ENCODE assay signal across 8 cellular contexts in the genomic region with DNA sequence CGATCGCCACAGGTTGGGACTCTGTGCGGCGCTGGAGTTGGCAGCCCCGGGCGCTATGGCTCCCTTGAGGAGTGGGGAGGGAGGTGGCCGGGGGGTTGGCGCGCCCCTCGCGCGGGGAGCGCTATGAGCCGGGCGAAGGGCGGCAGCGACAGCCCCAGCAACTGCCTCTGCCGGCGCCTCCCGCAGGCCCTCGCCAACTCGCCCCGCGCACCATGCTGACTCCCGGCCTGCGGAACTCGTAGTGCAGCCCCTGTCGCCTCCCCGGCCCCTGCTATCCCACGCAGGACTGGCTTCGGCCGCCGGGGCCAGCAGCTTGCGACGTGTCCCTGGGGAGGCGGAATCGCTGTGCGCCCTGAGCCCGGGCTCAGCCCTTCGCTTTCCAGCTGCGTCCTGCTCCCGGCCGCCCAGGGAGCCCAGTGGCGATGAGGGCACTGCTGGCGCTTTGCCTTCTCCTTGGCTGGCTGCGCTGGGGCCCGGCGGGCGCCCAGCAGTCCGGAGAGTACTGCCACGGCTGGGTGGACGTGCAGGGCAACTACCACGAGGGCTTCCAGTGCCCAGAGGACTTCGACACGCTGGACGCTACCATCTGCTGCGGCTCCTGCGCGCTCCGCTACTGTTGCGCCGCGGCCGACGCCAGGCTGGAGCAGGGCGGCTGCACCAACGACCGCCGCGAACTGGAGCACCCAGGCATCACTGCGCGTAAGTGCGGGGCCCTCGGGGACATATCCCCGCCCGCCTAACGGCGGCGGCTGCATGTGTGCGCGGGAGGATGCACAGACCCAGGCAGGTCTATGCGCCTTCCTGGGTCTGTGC. TPM values are rescaled to one million over a fixed set of nuclear protein-coding genes. Genes with fewer than 3 reads are reported as not detected.
DNase-seq lines count a peak whose midpoint lies in the region; ATAC-seq, FAIRE-seq and TF ChIP-seq lines count a peak whose summit lies in the region.

No MANE protein-coding gene starts in this region.

- DNase-seq in A673 (ENCODE audit: low spot score) (peak; percentile 32), activated B cell treated with CpG ODN at 0.5 μM for 24 hours (no peak), globus pallidus (ENCODE audit: low spot score) (peak; percentile 5), pancreas (peak in 5 of 6 donors; percentile 20 to 75 (median 47)), NCI-H2029 (lab: John Stamatoyannopoulos, UW) (no peak), NCI-H2227 (lab: John Stamatoyannopoulos, UW; ENCODE audit: unreplicated experiment) (no peak)

- no peaks in the 10 kb centered on the region for H3K36me3 Mint-ChIP-seq in activated B cell treated with CpG ODN at 0.5 μM for 24 hours (ENCODE audit: low read depth)

- no peak for TF ChIP-seq CTCF in A673 (conservative IDR thresholded peaks at IDR 0.05; ENCODE audit: low read depth, low read length)
- no peak for TF ChIP-seq CTCF in activated B cell treated with CpG ODN at 0.5 μM for 24 hours (IDR thresholded peaks at IDR 0.05)
- no peak for TF ChIP-seq CTCF in pancreas (IDR thresholded peaks at IDR 0.05)

- peak overlapping the region; percentile 44 for H3K4me3 ChIP-seq in A673 (ENCODE audit: low read depth, low read length, poor library complexity, severe bottlenecking)
- peak overlapping the region; percentile 23 to 59 (median 28) for H3K4me3 ChIP-seq in pancreas

- H3K9me3 Mint-ChIP-seq in activated B cell treated with CpG ODN at 0.5 μM for 24 hours: no peaks in the 10 kb centered on the region

- no TSS peak for BruUV-seq in A673 (replicated peaks; lab: Mats Ljungman, UMichigan)

- ATAC-seq in GM18519 (IDR thresholded peaks at IDR 0.05; ENCODE audit: low FRiP score, unreplicated experiment) (peak; percentile 27), HG03135 (IDR thresholded peaks at IDR 0.05; ENCODE audit: unreplicated experiment) (peak; percentile 30), activated B cell treated with CpG ODN at 0.5 μM for 24 hours (ENCODE audit: low read depth) (peak; percentile 49), pancreas (peak; percentile 60 to 71 (median 62))

- H3K4me3 Mint-ChIP-seq in activated B cell treated with CpG ODN at 0.5 μM for 24 hours: peak overlapping the region; percentile 89

- intact Hi-C loops in A673 (cut with micrococcal nuclease; ENCODE audit: unreplicated experiment) (no loop called here), activated B cell treated with CpG ODN at 0.5 μM for 24 hours (cut with micrococcal nuclease) (loop anchor here (5.0 kb wide), 3 partner anchors 116 to 516 kb away; partner anchors contain the start of gene BEND4), pancreas (cut with DNase I) (no loop called here)

- FAIRE-seq in pancreas (lab: Jason Lieb, UNC): no peak

- no peak overlapping the region for H3K27ac ChIP-seq in A673 (ENCODE audit: low read depth, low read length, poor library complexity, severe bottlenecking)
- H3K27ac ChIP-seq in pancreas: no peak overlapping the region

- H3K27ac Mint-ChIP-seq in activated B cell treated with CpG ODN at 0.5 μM for 24 hours: no peak overlapping the region

- no peaks in the 10 kb centered on the region for H3K36me3 ChIP-seq in A673 (ENCODE audit: insufficient read depth, low read length, poor library complexity, severe bottlenecking)
- no peaks in the 10 kb centered on the region for H3K36me3 ChIP-seq in pancreas

- H3K27me3 ChIP-seq in A673 (replicated peaks; ENCODE audit: insufficient read depth, low read depth, low read length, poor library complexity) (peaks cover 75% of the 10 kb centered on the region), pancreas (peaks cover 3 to 43% (median 10%) of the 10 kb centered on the region in 4 donors)

- CTCF ChIA-PET in A673 (lab: Charles Lee) (no interaction called here), activated B cell treated with CpG ODN at 0.5 μM for 24 hours (lab: Charles Lee) (no interaction called here)

- H3K9me3 ChIP-seq in A673 (ENCODE audit: low read depth, low read length, poor library complexity, severe bottlenecking) (no peaks in the 10 kb centered on the region), pancreas (no peaks in the 10 kb centered on the region)

- H3K4me1 Mint-ChIP-seq in activated B cell treated with CpG ODN at 0.5 μM for 24 hours: peaks cover 39% of the 10 kb centered on the region

- 1% methylated on average over 60 to 82 of the region's 82 CpGs for WGBS in pancreas, 2 donors

- POLR2A ChIA-PET in A673 (lab: Charles Lee; ENCODE audit: low non-redundant PET): no interaction called here
- POLR2A ChIA-PET in activated B cell treated with CpG ODN at 0.5 μM for 24 hours (lab: Charles Lee): no interaction called here

- H3K4me1 ChIP-seq in A673 (ENCODE audit: insufficient read depth, low read length, poor library complexity, severe bottlenecking): no peaks in the 10 kb centered on the region
- no peaks in the 10 kb centered on the region for H3K4me1 ChIP-seq in pancreas

- H3K27me3 Mint-ChIP-seq in activated B cell treated with CpG ODN at 0.5 μM for 24 hours: peaks cover 50% of the 10 kb centered on the region

RNA-seq across cellular contexts. Expression of gene SHISA3, which starts 0.6 kb away (rescaled TPM):
- 0.26 and 0.39 TPM in 2 replicates for total RNA-seq in A673 (2021)
- total RNA-seq in activated B cell treated with CpG ODN at 0.5 μM for 24 hours: not detected in 2 replicates
- total RNA-seq in pancreas: under 1 TPM in 3 of 6 donors, not detected in 3; 0.09 to 0.43 (median 0.16) TPM
- polyA plus RNA-seq in pancreas: under 1 TPM; 0.07 to 0.27 TPM

Comparison
In these comparisons a context has a peak if more than half of its experiments do, and no peak if none do; other contexts are left out.
1. DNase-seq: peak in A673 (single experiment), globus pallidus (single experiment) and pancreas (5 of 6); none in activated B cell treated with CpG ODN at 0.5 μM for 24 hours (single experiment), NCI-H2029 (single experiment) and NCI-H2227 (single experiment).
2. Peak in every context shown above with its lines, with median percentiles within 50 percentile points of each other: ATAC-seq.